18 cellular contexts compared by ENCODE assay signal in genomic region chr3:13616359-13616758, GRCh38.
DNase-seq lines count a peak whose midpoint lies in the region; ATAC-seq, FAIRE-seq and TF ChIP-seq lines count a peak whose summit lies in the region.
"Had no signal": no experiment of that assay in that cellular context is flagged by ENCODE, and none has a peak within 500 bp of the region (broad histone marks: within the 10 kb centered on the region; RNA-seq: fewer than 3 reads in every experiment).

No MANE protein-coding gene starts in this region.

- no peak overlapping the region for H2AFZ ChIP-seq in K562 (ENCODE audit: low read depth, low read length)
- H2AFZ ChIP-seq: GM23248 had no signal

- no peak overlapping the region for H3K27ac Mint-ChIP-seq in activated naive CD8-positive, alpha-beta T cell treated with anti-CD3 and anti-CD28 coated beads, Interleukin-2, amount 10 ng/mL, durations not matched to agents 7 days and 5 days
- H3K27ac Mint-ChIP-seq in activated naive CD8-positive, alpha-beta T cell treated with anti-CD3 and anti-CD28 coated beads for 36 hours: no peak overlapping the region
- H3K27ac Mint-ChIP-seq in neural crest cell (ENCODE audit: unreplicated experiment): peak overlapping the region; percentile 27
- peak overlapping the region; percentile 36 for H3K27ac Mint-ChIP-seq in type B pancreatic cell
- no peak overlapping the region for H3K27ac Mint-ChIP-seq in progenitor cell of endocrine pancreas
- H3K27ac Mint-ChIP-seq: CD4-positive, CD25-positive, alpha-beta regulatory T cell had no signal

- H3K9ac ChIP-seq in K562 (ENCODE audit: insufficient read depth in 1 of 2, low read depth in 2 of 2, low read length in 2 of 2): no peak overlapping the region; a peak in 1 of 4 replicates
- H3K9ac ChIP-seq: BLaER1, GM23248 had no signal

- no peak for TF ChIP-seq CTCF in K562 (IDR thresholded peaks at IDR 0.05 in 2 of 3, conservative IDR thresholded peaks at IDR 0.05 in 1 of 3; ENCODE audit: insufficient read depth in 2 of 3, low read depth in 1 of 3, low read length in 3 of 3)
- TF ChIP-seq CTCF in neural crest cell (conservative IDR thresholded peaks at IDR 0.05): no peak
- no peak for TF ChIP-seq CTCF in type B pancreatic cell (conservative IDR thresholded peaks at IDR 0.05)
- TF ChIP-seq CTCF in progenitor cell of endocrine pancreas (IDR thresholded peaks at IDR 0.05; ENCODE audit: unreplicated experiment): no peak

- no peak for FAIRE-seq in K562 (lab: Jason Lieb, UNC)
- no peak for FAIRE-seq in HTR-8/SVneo (lab: Jason Lieb, UNC)
- FAIRE-seq: GM18507, H54 had no signal

- H3K4me2 ChIP-seq in K562 (ENCODE audit: insufficient read depth, low read length): no peak overlapping the region
- H3K4me2 ChIP-seq: BLaER1 had no signal

- peaks cover under 1% of the 10 kb centered on the region for H3K4me1 Mint-ChIP-seq in activated naive CD8-positive, alpha-beta T cell treated with anti-CD3 and anti-CD28 coated beads, Interleukin-2, amount 10 ng/mL, durations not matched to agents 7 days and 5 days
- H3K4me1 Mint-ChIP-seq in activated naive CD8-positive, alpha-beta T cell treated with anti-CD3 and anti-CD28 coated beads for 36 hours: no peaks in the 10 kb centered on the region
- H3K4me1 Mint-ChIP-seq in neural crest cell: no peaks in the 10 kb centered on the region
- H3K4me1 Mint-ChIP-seq in type B pancreatic cell (ENCODE audit: unreplicated experiment): no peaks in the 10 kb centered on the region
- no peaks in the 10 kb centered on the region for H3K4me1 Mint-ChIP-seq in progenitor cell of endocrine pancreas (ENCODE audit: low read depth)
- H3K4me1 Mint-ChIP-seq: CD4-positive, CD25-positive, alpha-beta regulatory T cell had no signal

- TF ChIP-seq RAD21 in K562 (CRISPR knock-in tag; conservative IDR thresholded peaks at IDR 0.05 in 1 of 2, IDR thresholded peaks at IDR 0.05 in 1 of 2): no peak

- no peaks in the 10 kb centered on the region for H3K27me3 Mint-ChIP-seq in activated naive CD8-positive, alpha-beta T cell treated with anti-CD3 and anti-CD28 coated beads, Interleukin-2, amount 10 ng/mL, durations not matched to agents 7 days and 5 days
- no peaks in the 10 kb centered on the region for H3K27me3 Mint-ChIP-seq in activated naive CD8-positive, alpha-beta T cell treated with anti-CD3 and anti-CD28 coated beads for 36 hours
- H3K27me3 Mint-ChIP-seq in neural crest cell (ENCODE audit: low read depth) (no peaks in the 10 kb centered on the region), type B pancreatic cell (no peaks in the 10 kb centered on the region), progenitor cell of endocrine pancreas (no peaks in the 10 kb centered on the region)
- H3K27me3 Mint-ChIP-seq: CD4-positive, CD25-positive, alpha-beta regulatory T cell had no signal

- intact Hi-C loops in K562 (cut with micrococcal nuclease): no loop called here

- peaks cover 23 to 59% of the 10 kb centered on the region in 2 experiments for H3K27me3 ChIP-seq in K562 (ENCODE audit: control insufficient read depth in 2 of 2, insufficient read depth in 2 of 2, low read length in 2 of 2)
- H3K27me3 ChIP-seq: BLaER1 had no signal

- TF ChIP-seq EP300 in K562 (IDR thresholded peaks at IDR 0.05; ENCODE audit: low read length): no peak

- no peaks in the 10 kb centered on the region for H3K79me2 ChIP-seq in K562 (ENCODE audit: control insufficient read depth, insufficient read depth, low read length)

- no peak for TF ChIP-seq POLR2A in K562 (conservative IDR thresholded peaks at IDR 0.05)

- H3K27ac ChIP-seq in K562 (ENCODE audit: extremely low read depth, low read depth, low read length): no peak overlapping the region
- H3K27ac ChIP-seq: BLaER1, GM23248 had no signal

- 1% methylated on average over 7 of the region's 7 CpGs for WGBS in K562 (ENCODE audit: insufficient coverage, low coverage, missing lambda C conversion rate)

- H3K4me3 Mint-ChIP-seq in activated naive CD8-positive, alpha-beta T cell treated with anti-CD3 and anti-CD28 coated beads, Interleukin-2, amount 10 ng/mL, durations not matched to agents 7 days and 5 days: no peak overlapping the region
- no peak overlapping the region for H3K4me3 Mint-ChIP-seq in activated naive CD8-positive, alpha-beta T cell treated with anti-CD3 and anti-CD28 coated beads for 36 hours
- H3K4me3 Mint-ChIP-seq in neural crest cell (no peak overlapping the region), type B pancreatic cell (no peak overlapping the region), progenitor cell of endocrine pancreas (ENCODE audit: low read depth) (no peak overlapping the region)
- H3K4me3 Mint-ChIP-seq: CD4-positive, CD25-positive, alpha-beta regulatory T cell had no signal

- peaks cover 5% of the 10 kb centered on the region; the same call in 1 of the 2 replicates for H4K20me1 ChIP-seq in K562 (replicated peaks; ENCODE audit: control insufficient read depth, insufficient read depth, low read length)
- H4K20me1 ChIP-seq: BLaER1 had no signal

- H3K36me3 ChIP-seq in K562 (ENCODE audit: control insufficient read depth, insufficient read depth, low read length): no peaks in the 10 kb centered on the region
- H3K36me3 ChIP-seq: BLaER1 had no signal

- POLR2A ChIA-PET in activated naive CD8-positive, alpha-beta T cell treated with anti-CD3 and anti-CD28 coated beads, Interleukin-2, amount 10 ng/mL, durations not matched to agents 7 days and 5 days (lab: Charles Lee): no interaction called here
- POLR2A ChIA-PET in K562 (lab: Yijun Ruan, JAX): interaction anchor here (0.6 kb wide), 1 partner anchor 523 kb away, joined by 3 read pairs; no protein-coding TSS in a partner anchor

- BruUV-seq in K562 (replicated peaks; lab: Mats Ljungman, UMichigan): no TSS peak

- no peak for ATAC-seq in activated naive CD8-positive, alpha-beta T cell treated with anti-CD3 and anti-CD28 coated beads, Interleukin-2, amount 10 ng/mL, durations not matched to agents 7 days and 5 days (ENCODE audit: low read depth)
- ATAC-seq in K562 (peak; percentile 52; the same call in 2 of the 3 replicates), GM18498 (IDR thresholded peaks at IDR 0.05; ENCODE audit: unreplicated experiment) (no peak)
- ATAC-seq: HCT116 had no signal

- peak; percentile 18 for DNase-seq in activated naive CD8-positive, alpha-beta T cell treated with anti-CD3 and anti-CD28 coated beads, Interleukin-2, amount 10 ng/mL, durations not matched to agents 7 days and 5 days
- no peak for DNase-seq in activated naive CD8-positive, alpha-beta T cell treated with anti-CD3 and anti-CD28 coated beads for 36 hours
- DNase-seq in K562 (ENCODE audit: extremely low read depth in 1 of 4, low spot score in 3 of 4): no peak
- DNase-seq in neural crest cell (ENCODE audit: low read depth, low spot score): no peak
- no peak for DNase-seq in type B pancreatic cell (ENCODE audit: extremely low spot score, unreplicated experiment)
- no peak for DNase-seq in HTR-8/SVneo (ENCODE audit: insufficient read length, low spot score)
- DNase-seq in progenitor cell of endocrine pancreas (ENCODE audit: low spot score, unreplicated experiment): no peak
- DNase-seq: 8988T; AML-193; CD4-positive, CD25-positive, alpha-beta regulatory T cell; DMS53; GF-D8; GM23248 had no signal

- peaks cover 7% of the 10 kb centered on the region for H3K9me1 ChIP-seq in K562 (ENCODE audit: control insufficient read depth, insufficient read depth, low read length)

- H3K9me3 Mint-ChIP-seq in activated naive CD8-positive, alpha-beta T cell treated with anti-CD3 and anti-CD28 coated beads, Interleukin-2, amount 10 ng/mL, durations not matched to agents 7 days and 5 days: peaks cover 6% of the 10 kb centered on the region
- H3K9me3 Mint-ChIP-seq in activated naive CD8-positive, alpha-beta T cell treated with anti-CD3 and anti-CD28 coated beads for 36 hours: no peaks in the 10 kb centered on the region
- H3K9me3 Mint-ChIP-seq in neural crest cell: peaks cover 11% of the 10 kb centered on the region
- no peaks in the 10 kb centered on the region for H3K9me3 Mint-ChIP-seq in type B pancreatic cell
- H3K9me3 Mint-ChIP-seq in progenitor cell of endocrine pancreas (ENCODE audit: low read depth): no peaks in the 10 kb centered on the region

- in situ Hi-C loops in K562 (cut with MboI): no loop called here

- no peaks in the 10 kb centered on the region for H3K9me3 ChIP-seq in K562 (replicated peaks; ENCODE audit: control insufficient read depth, insufficient read depth, low read depth, low read length)
- H3K9me3 ChIP-seq: BLaER1 had no signal

- peaks cover 3% of the 10 kb centered on the region for H3K36me3 Mint-ChIP-seq in activated naive CD8-positive, alpha-beta T cell treated with anti-CD3 and anti-CD28 coated beads, Interleukin-2, amount 10 ng/mL, durations not matched to agents 7 days and 5 days
- no peaks in the 10 kb centered on the region for H3K36me3 Mint-ChIP-seq in activated naive CD8-positive, alpha-beta T cell treated with anti-CD3 and anti-CD28 coated beads for 36 hours
- H3K36me3 Mint-ChIP-seq in neural crest cell (ENCODE audit: low read depth) (no peaks in the 10 kb centered on the region), type B pancreatic cell (peaks cover 16% of the 10 kb centered on the region), progenitor cell of endocrine pancreas (ENCODE audit: insufficient read depth) (no peaks in the 10 kb centered on the region)
- H3K36me3 Mint-ChIP-seq: CD4-positive, CD25-positive, alpha-beta regulatory T cell had no signal

- CTCF ChIA-PET in K562 (lab: Yijun Ruan, JAX; ENCODE audit: low intra/inter-chr PET ratio): no interaction called here

- H3K4me1 ChIP-seq in K562 (replicated peaks in 1 of 2; ENCODE audit: control insufficient read depth in 2 of 2, insufficient read depth in 2 of 2, low read length in 2 of 2): peaks cover 3 to 6% of the 10 kb centered on the region in 2 experiments; a peak in 4 of 5 replicates

- no peak overlapping the region for H3K4me3 ChIP-seq in K562
- H3K4me3 ChIP-seq: BLaER1, GM23248 had no signal

TF ChIP-seq in K562, 482 proteins besides CTCF, POLR2A, EP300 and RAD21 (continues in another document):
- TF ChIP-seq TBP (optimal IDR thresholded peaks at IDR 0.05; ENCODE audit: low read depth, low read length): peak; percentile 18

Comparison
In these comparisons a context has a peak if more than half of its experiments do, and no peak if none do; other contexts are left out.
1. H3K27ac Mint-ChIP-seq: peak in neural crest cell (single experiment) and type B pancreatic cell (single experiment); none in activated naive CD8-positive, alpha-beta T cell treated with anti-CD3 and anti-CD28 coated beads, Interleukin-2, amount 10 ng/mL, durations not matched to agents 7 days and 5 days (single experiment), activated naive CD8-positive, alpha-beta T cell treated with anti-CD3 and anti-CD28 coated beads for 36 hours (single experiment) and progenitor cell of endocrine pancreas (single experiment).